ENCODE assay signal across 7 cellular contexts in the genomic region with DNA sequence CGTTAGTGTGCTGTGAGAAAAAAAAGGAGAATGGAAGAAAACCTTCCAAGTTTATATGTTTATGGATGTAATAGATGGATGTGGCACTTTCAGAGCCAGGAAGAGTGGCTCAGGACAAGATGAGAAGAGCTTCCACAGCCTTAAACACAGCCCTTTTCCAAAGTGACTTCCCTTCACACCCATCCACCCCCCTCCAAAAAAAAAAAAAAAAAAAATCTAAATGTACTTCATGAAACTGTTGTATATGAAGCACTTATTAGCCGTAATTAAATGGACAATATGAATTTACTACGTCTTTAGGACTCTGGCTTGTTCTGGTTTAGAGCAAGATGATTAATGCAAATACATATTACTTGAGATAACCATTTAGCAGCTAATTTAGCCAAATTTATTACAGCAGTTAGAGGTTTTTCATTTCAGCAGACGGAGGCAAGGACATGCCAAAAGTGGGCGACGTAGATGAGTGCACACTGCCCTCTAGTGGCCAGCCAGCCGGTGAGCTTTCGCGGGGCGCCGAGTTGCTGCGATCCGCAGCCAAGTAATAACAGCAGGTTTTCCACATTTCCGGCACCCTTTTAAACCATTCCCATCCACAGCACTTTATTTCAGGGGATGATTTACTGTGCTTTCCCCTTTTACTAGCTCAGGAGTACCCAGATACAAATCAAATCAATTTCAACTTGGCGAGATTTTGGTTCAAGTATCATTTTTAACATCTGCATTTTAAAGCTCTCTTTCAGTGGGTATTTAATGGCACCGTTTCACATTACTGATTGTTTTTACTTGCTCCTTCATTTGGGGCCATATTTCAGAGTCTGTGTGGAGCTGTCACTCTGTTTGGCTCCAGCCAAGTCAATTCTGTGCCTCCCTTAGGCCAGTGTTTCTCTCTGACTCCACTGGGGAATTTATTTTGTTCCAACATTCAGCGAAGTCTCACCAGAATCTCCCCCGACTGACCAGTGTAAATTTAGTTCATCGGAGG.
DNase-seq lines count a peak whose midpoint lies in the region; ATAC-seq, FAIRE-seq and TF ChIP-seq lines count a peak whose summit lies in the region.

No MANE protein-coding gene starts in this region.

- H3K36me3 ChIP-seq in colonic mucosa (no peaks in the 10 kb centered on the region), HepG2 (replicated peaks in 1 of 2; ENCODE audit: control insufficient read depth in 1 of 2, insufficient read depth in 2 of 2, low read length in 2 of 2) (no peaks in the 10 kb centered on the region)

- peak; percentile 89 for FAIRE-seq in HepG2 (lab: Jason Lieb, UNC)

- TF ChIP-seq EP300 in HepG2 (IDR thresholded peaks at IDR 0.05; ENCODE audit: low read depth in 2 of 2, low read length in 2 of 2) (no peak), HepG2 (CRISPR knock-in tag; IDR thresholded peaks at IDR 0.05; ENCODE audit: borderline replicate concordance) (no peak)

- no peaks in the 10 kb centered on the region for H3K36me3 Mint-ChIP-seq in activated CD4-positive, alpha-beta T cell treated with anti-CD3 and anti-CD28 coated beads, Interleukin-2, amount 10 ng/mL, durations not matched to agents 7 days and 5 days (ENCODE audit: low read depth)

- intact Hi-C loops in colonic mucosa (cut with DNase I): loop anchor here (5.0 to 10.0 kb wide), 3 partner anchors 315 to 1215 kb away; no protein-coding TSS in a partner anchor
- intact Hi-C loops in HepG2 (cut with micrococcal nuclease; ENCODE audit: unreplicated experiment): loop anchor here (1.0 kb wide), 5 partner anchors 317 to 1216 kb away; no protein-coding TSS in a partner anchor

- TF ChIP-seq POLR2A in HepG2 (IDR thresholded peaks at IDR 0.05; ENCODE audit: insufficient read depth in 1 of 2, low read depth in 2 of 2, low read length in 2 of 2): no peak

- peak; percentile 60 for ATAC-seq in GM18498 (IDR thresholded peaks at IDR 0.05; ENCODE audit: unreplicated experiment)
- peak; percentile 66 for ATAC-seq in HG03135 (IDR thresholded peaks at IDR 0.05; ENCODE audit: unreplicated experiment)
- ATAC-seq in HepG2: peak; percentile 96

- no peaks in the 10 kb centered on the region for H3K9me3 Mint-ChIP-seq in activated CD4-positive, alpha-beta T cell treated with anti-CD3 and anti-CD28 coated beads, Interleukin-2, amount 10 ng/mL, durations not matched to agents 7 days and 5 days

- peak; percentile 8 for DNase-seq in NCI-H446 treated with DMSO at 0.1 percent for 48 hours (lab: John Stamatoyannopoulos, UW)
- peak; percentile 67 for DNase-seq in activated CD4-positive, alpha-beta T cell treated with anti-CD3 and anti-CD28 coated beads, Interleukin-2, amount 10 ng/mL, durations not matched to agents 7 days and 5 days
- DNase-seq in colonic mucosa: peak; percentile 76
- DNase-seq in HepG2 (ENCODE audit: low spot score): peak; percentile 72
- DNase-seq in stimulated activated CD4-positive, alpha-beta T cell treated with anti-CD3 and anti-CD28 coated beads, Interleukin-4, amount 100 ng/mL, for 1 hour: peak; percentile 73

- H3K9me3 ChIP-seq in colonic mucosa (no peaks in the 10 kb centered on the region), HepG2 (ENCODE audit: low read length) (no peaks in the 10 kb centered on the region)

- CTCF ChIA-PET in activated CD4-positive, alpha-beta T cell treated with anti-CD3 and anti-CD28 coated beads, Interleukin-2, amount 10 ng/mL, durations not matched to agents 7 days and 5 days (lab: Charles Lee): interaction anchor here (0.6 to 1.3 kb wide), 10 partner anchors 9 to 94 kb away, joined by 3 to 5 read pairs (median 3); no protein-coding TSS in a partner anchor
- CTCF ChIA-PET in HepG2 (lab: Yijun Ruan, JAX; ENCODE audit: low intra/inter-chr PET ratio, low total read pairs): interaction anchor here (0.6 to 4.8 kb wide), 11 partner anchors 117 to 1216 kb away, joined by 3 to 62 read pairs (median 4); no protein-coding TSS in a partner anchor

- WGBS in HepG2 (ENCODE audit: low lambda C conversion rate): 12% methylated on average over 19 of the region's 19 CpGs

- peaks cover 20% of the 10 kb centered on the region for H3K4me1 Mint-ChIP-seq in activated CD4-positive, alpha-beta T cell treated with anti-CD3 and anti-CD28 coated beads, Interleukin-2, amount 10 ng/mL, durations not matched to agents 7 days and 5 days

- H3K27ac Mint-ChIP-seq in activated CD4-positive, alpha-beta T cell treated with anti-CD3 and anti-CD28 coated beads, Interleukin-2, amount 10 ng/mL, durations not matched to agents 7 days and 5 days: no peak overlapping the region

- H3K4me3 ChIP-seq in colonic mucosa (no peak overlapping the region), HepG2 (replicated peaks in 1 of 3; ENCODE audit: insufficient read depth in 1 of 3, low read depth in 2 of 3, low read length in 3 of 3) (no peak overlapping the region)

- H3K27me3 ChIP-seq in colonic mucosa (no peaks in the 10 kb centered on the region), HepG2 (ENCODE audit: control insufficient read depth in 1 of 2, insufficient read depth in 2 of 2, low read length in 2 of 2) (peaks cover 0 to 11% of the 10 kb centered on the region in 2 experiments; a peak in 2 of 5 replicates)

- no peak overlapping the region for H3K9ac ChIP-seq in colonic mucosa (ENCODE audit: low read depth in 2 of 2, low read length in 2 of 2)
- no peak overlapping the region for H3K9ac ChIP-seq in HepG2 (ENCODE audit: insufficient read depth, low read depth, low read length)

- in situ Hi-C loops in HepG2 (cut with HindIII; ENCODE audit: extremely low pct_ligation_motif_present, low pct_unique_long_range_greater_than_20kb): loop anchor here (5.0 kb wide), 3 partner anchors 315 to 1215 kb away; no protein-coding TSS in a partner anchor

- BruUV-seq in HepG2 (replicated peaks; lab: Mats Ljungman, UMichigan): no TSS peak

- H3K27ac ChIP-seq in colonic mucosa (no peak overlapping the region), HepG2 (ENCODE audit: extremely low read length, insufficient read depth, low read length) (no peak overlapping the region)

- H3K4me3 Mint-ChIP-seq in activated CD4-positive, alpha-beta T cell treated with anti-CD3 and anti-CD28 coated beads, Interleukin-2, amount 10 ng/mL, durations not matched to agents 7 days and 5 days: no peak overlapping the region

- no peaks in the 10 kb centered on the region for H4K20me1 ChIP-seq in HepG2 (ENCODE audit: insufficient read depth, low read length)

- TF ChIP-seq CTCF in colonic mucosa (IDR thresholded peaks at IDR 0.05): peak; percentile 89
- peak; percentile 97 for TF ChIP-seq CTCF in HepG2 (CRISPR knock-in tag; IDR thresholded peaks at IDR 0.05)

- TF ChIP-seq RAD21 in HepG2 (CRISPR knock-in tag; IDR thresholded peaks at IDR 0.05): peak; percentile 94

- peaks cover 34% of the 10 kb centered on the region for H3K27me3 Mint-ChIP-seq in activated CD4-positive, alpha-beta T cell treated with anti-CD3 and anti-CD28 coated beads, Interleukin-2, amount 10 ng/mL, durations not matched to agents 7 days and 5 days

- H2AFZ ChIP-seq in HepG2 (ENCODE audit: low read length): no peak overlapping the region

- H3K4me1 ChIP-seq in colonic mucosa: no peaks in the 10 kb centered on the region
- 0 out of 2 replicates have a peak, but pooled peaks cover 4% of the 10 kb centered on the region for H3K4me1 ChIP-seq in HepG2 (ENCODE audit: insufficient read depth, low read length)

- POLR2A ChIA-PET in activated CD4-positive, alpha-beta T cell treated with anti-CD3 and anti-CD28 coated beads, Interleukin-2, amount 10 ng/mL, durations not matched to agents 7 days and 5 days (lab: Charles Lee): no interaction called here
- POLR2A ChIA-PET in HepG2 (lab: Yijun Ruan, JAX): no interaction called here

- no peak overlapping the region for H3K4me2 ChIP-seq in HepG2 (ENCODE audit: low read depth, low read length)

- no peaks in the 10 kb centered on the region for H3K79me2 ChIP-seq in HepG2 (ENCODE audit: insufficient read depth, low read length)

TF ChIP-seq in HepG2, 621 proteins besides CTCF, POLR2A, EP300 and RAD21 (continues in another document):
- no peak for TF ChIP-seq MBD4 (IDR thresholded peaks at IDR 0.05; ENCODE audit: borderline replicate concordance, low read length)
- TF ChIP-seq ONECUT2 (CRISPR knock-in tag; IDR thresholded peaks at IDR 0.05): no peak
- TF ChIP-seq REPIN1 (CRISPR knock-in tag; IDR thresholded peaks at IDR 0.05; ENCODE audit: borderline replicate concordance, low read depth): peak; percentile 18; the same call in 1 of the 2 replicates

Comparison
In these comparisons a context has a peak if more than half of its experiments do, and no peak if none do; other contexts are left out.
1. DNase-seq: peak in every context shown above with its lines; median percentile 76 in colonic mucosa; 73 in stimulated activated CD4-positive, alpha-beta T cell treated with anti-CD3 and anti-CD28 coated beads, Interleukin-4, amount 100 ng/mL, for 1 hour; 72 in HepG2; 67 in activated CD4-positive, alpha-beta T cell treated with anti-CD3 and anti-CD28 coated beads, Interleukin-2, amount 10 ng/mL, durations not matched to agents 7 days and 5 days; 8 in NCI-H446 treated with DMSO at 0.1 percent for 48 hours.